In the genomic region with DNA sequence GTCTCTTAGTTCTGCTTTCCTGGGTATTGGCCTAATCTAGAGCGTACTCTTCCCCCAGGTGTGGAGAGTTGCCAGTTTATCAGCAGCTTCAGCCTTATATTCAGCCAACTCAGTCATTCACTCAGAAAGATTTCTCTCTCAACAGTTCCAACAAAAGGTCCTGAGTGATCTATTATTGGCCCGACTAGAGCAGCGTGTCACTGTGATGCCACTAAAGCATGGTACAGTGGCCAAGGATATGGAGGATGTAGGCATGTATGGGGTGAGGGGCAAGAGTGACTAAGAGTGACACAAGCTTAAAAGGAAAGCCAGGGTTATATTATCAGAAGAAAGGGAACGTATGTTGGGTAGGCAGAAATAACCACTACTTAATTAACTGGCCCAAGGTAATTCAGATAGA, we compare ENCODE assay signal across 21 cellular contexts. TPM values are rescaled to one million over a fixed set of nuclear protein-coding genes. Genes with fewer than 3 reads are reported as not detected.
A peak's percentile ranks its signal among the peaks of the same experiment; 100 is the strongest.
DNase-seq lines count a peak whose midpoint lies in the region; ATAC-seq and TF ChIP-seq lines count a peak whose summit lies in the region.
"Had no signal": no experiment of that assay in that cellular context is flagged by ENCODE, and none has a peak within 500 bp of the region (broad histone marks: within the 10 kb centered on the region; RNA-seq: fewer than 3 reads in every experiment).

No MANE protein-coding gene starts in this region.

- TF ChIP-seq CTCF in Loucy (conservative IDR thresholded peaks at IDR 0.05; ENCODE audit: low read length) = no peak

- ATAC-seq in Right ventricle myocardium inferior (peak; percentile 42), GM21717 (IDR thresholded peaks at IDR 0.05; ENCODE audit: unreplicated experiment) (no peak)
- ATAC-seq in activated T-helper 17 cell treated with anti-CD3 and anti-CD28 coated beads, Interleukin-2, amount 50 U/mL, for 72 hours (replicated peaks) = no peak
- ATAC-seq in stimulated activated naive CD8-positive, alpha-beta T cell treated with anti-CD3 and anti-CD28 coated beads, Interleukin-15, Interleukin-2, amounts not matched to agents 100 U/mL and 50 U/mL, for 24 hours = no peak
- ATAC-seq: A549, SK-N-SH treated with all-trans-retinoic acid at 6 μM for 48 hours had no signal

- peaks cover 6% of the 10 kb centered on the region for H4K20me1 ChIP-seq in Loucy (ENCODE audit: insufficient read depth, low read length, poor library complexity, severe bottlenecking)

- H3K27ac Mint-ChIP-seq in activated T-helper 17 cell treated with anti-CD3 and anti-CD28 coated beads, Interleukin-2, amount 50 U/mL, for 72 hours = peak overlapping the region; percentile 16
- H3K27ac Mint-ChIP-seq: B cell, CD14-positive monocyte, HFFc6 had no signal

- peaks cover 24% of the 10 kb centered on the region for H3K36me3 ChIP-seq in Loucy (ENCODE audit: insufficient read depth, low read length)

- peaks cover 89% of the 10 kb centered on the region for H3K36me3 Mint-ChIP-seq in activated T-helper 17 cell treated with anti-CD3 and anti-CD28 coated beads, Interleukin-2, amount 50 U/mL, for 72 hours (ENCODE audit: low read depth)

- no peak for DNase-seq in Right ventricle myocardium inferior (ENCODE audit: missing footprints)
- no peak for DNase-seq in cardiac septum (ENCODE audit: low spot score)
- no peak for DNase-seq in stimulated activated naive CD8-positive, alpha-beta T cell treated with anti-CD3 and anti-CD28 coated beads, Interleukin-15, Interleukin-2, amounts not matched to agents 100 U/mL and 50 U/mL, for 24 hours
- no peak for DNase-seq in midbrain (lab: John Stamatoyannopoulos, UW)
- DNase-seq: GF-D8, H7, HFFc6, KG1, NCI-H1105, NCI-H146, NCI-H2029 treated with DMSO at 0.1 percent for 48 hours, NCI-H226, NCI-H524, NCI-H774 had no signal

- no peaks in the 10 kb centered on the region for H3K9me2 ChIP-seq in Loucy (replicated peaks; ENCODE audit: low read depth, low read length)

- H3K4me1 ChIP-seq in Loucy (ENCODE audit: insufficient read depth, low read length, poor library complexity, severe bottlenecking) = peaks cover 36% of the 10 kb centered on the region

- peak overlapping the region; percentile 86 for H3K4me2 ChIP-seq in Loucy (ENCODE audit: low read depth, low read length, poor library complexity, severe bottlenecking)
- H3K4me2 ChIP-seq: A549 had no signal

- H3K9me3 Mint-ChIP-seq in activated T-helper 17 cell treated with anti-CD3 and anti-CD28 coated beads, Interleukin-2, amount 50 U/mL, for 72 hours = no peaks in the 10 kb centered on the region
- H3K9me3 Mint-ChIP-seq: HFFc6 had no signal

- peaks cover 20% of the 10 kb centered on the region for H3K4me1 Mint-ChIP-seq in activated T-helper 17 cell treated with anti-CD3 and anti-CD28 coated beads, Interleukin-2, amount 50 U/mL, for 72 hours

- H3K9ac ChIP-seq in Loucy (ENCODE audit: low read depth, low read length, poor library complexity, severe bottlenecking) = no peak overlapping the region

- H3K4me3 ChIP-seq in Loucy (ENCODE audit: low read length, poor library complexity, severe bottlenecking) = no peak overlapping the region
- H3K4me3 ChIP-seq: A549 had no signal

- H3K4me3 Mint-ChIP-seq in activated T-helper 17 cell treated with anti-CD3 and anti-CD28 coated beads, Interleukin-2, amount 50 U/mL, for 72 hours = no peak overlapping the region
- H3K4me3 Mint-ChIP-seq: B cell, CD14-positive monocyte, HFFc6 had no signal

- no peaks in the 10 kb centered on the region for H3F3A ChIP-seq in Loucy (ENCODE audit: low read depth)

- H3K79me2 ChIP-seq in Loucy (ENCODE audit: insufficient read depth, low read length) = peaks cover 35% of the 10 kb centered on the region

- intact Hi-C loops in Right ventricle myocardium inferior (cut with DNase I) = no loop called here
- intact Hi-C loops in cardiac septum (cut with DNase I) = no loop called here

- no peaks in the 10 kb centered on the region for H3K27me3 ChIP-seq in Loucy (ENCODE audit: insufficient read depth, low read length, poor library complexity, severe bottlenecking)

- no peaks in the 10 kb centered on the region for H3K9me3 ChIP-seq in Loucy (ENCODE audit: insufficient read depth, low read depth, low read length)
- H3K9me3 ChIP-seq: A549 had no signal

- no peak overlapping the region for H2AFZ ChIP-seq in Loucy (ENCODE audit: low read length)

- no peaks in the 10 kb centered on the region for H3K27me3 Mint-ChIP-seq in activated T-helper 17 cell treated with anti-CD3 and anti-CD28 coated beads, Interleukin-2, amount 50 U/mL, for 72 hours
- H3K27me3 Mint-ChIP-seq: B cell had no signal

RNA-seq across cellular contexts. Expression of gene NOPCHAP1, which starts 4.8 kb away (rescaled TPM):
- total RNA-seq in Right ventricle myocardium inferior (9.9 TPM), cardiac septum (9.4 TPM)
- 10 to 100 TPM; 20.4 to 31.8 TPM for total RNA-seq in activated T-helper 17 cell treated with anti-CD3 and anti-CD28 coated beads, Interleukin-2, amount 50 U/mL, for 72 hours

RNA-seq across cellular contexts. Expression of gene SLC41A2, which starts 32.9 kb away (rescaled TPM):
- total RNA-seq in Right ventricle myocardium inferior (3.9 TPM), cardiac septum (6.8 TPM)
- 10 to 100 TPM; 16.8 to 52.8 TPM for total RNA-seq in activated T-helper 17 cell treated with anti-CD3 and anti-CD28 coated beads, Interleukin-2, amount 50 U/mL, for 72 hours
